Comparison of ENCODE assay signal across 18 cellular contexts in the genomic region with DNA sequence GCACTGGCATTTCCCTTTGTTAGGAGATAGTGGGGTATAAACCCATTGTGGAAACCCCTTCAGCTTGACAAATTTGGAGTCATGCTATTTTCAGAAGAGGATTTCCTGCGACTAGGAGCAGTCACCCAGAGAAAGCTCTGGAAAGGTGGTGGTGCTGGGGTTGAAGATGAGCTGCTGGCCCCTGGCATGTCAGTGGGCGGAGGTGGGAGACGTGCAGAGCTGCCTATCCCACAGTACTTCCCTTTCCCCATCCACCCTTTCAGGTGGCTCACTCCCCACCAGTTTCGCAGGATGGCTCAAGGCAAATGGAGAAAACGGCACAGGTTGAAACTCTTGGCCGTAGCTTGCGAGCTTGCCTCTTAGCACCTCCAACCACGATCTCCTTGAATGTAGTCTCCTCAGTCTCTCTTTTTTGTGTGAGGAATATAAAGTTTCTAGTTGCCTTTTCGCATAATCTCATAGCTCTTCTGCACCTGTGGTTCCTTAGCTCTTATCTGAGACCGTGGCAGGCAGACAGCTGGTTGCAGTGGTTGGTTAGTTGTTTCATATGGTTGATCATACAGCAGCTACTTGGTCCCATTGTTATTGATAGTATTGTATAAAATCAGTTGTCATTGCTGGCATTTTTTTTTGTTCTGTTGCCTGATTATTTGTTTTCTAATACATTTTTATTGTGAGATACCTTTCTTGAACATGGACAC.
DNase-seq lines count a peak whose midpoint lies in the region; ATAC-seq lines count a peak whose summit lies in the region.
"Had no signal": no experiment of that assay in that cellular context is flagged by ENCODE, and none has a peak within 500 bp of the region (broad histone marks: within the 10 kb centered on the region; RNA-seq: fewer than 3 reads in every experiment).

No MANE protein-coding gene starts in this region.

- DNase-seq in stimulated activated naive CD8-positive, alpha-beta T cell treated with anti-CD3 and anti-CD28 coated beads, Interleukin-15, amount 100 ng/mL, for 72 hours, result no peak
- peak; percentile 59 for DNase-seq in OCI-M1 (lab: John Stamatoyannopoulos, UW)
- DNase-seq in central memory CD8-positive, alpha-beta T cell (ENCODE audit: low spot score in 2 of 2), result no peak
- DNase-seq in GM19238 (ENCODE audit: insufficient read length, low spot score), result no peak
- no peak for DNase-seq in activated effector memory CD4-positive, alpha-beta T cell treated with Interleukin-2 at 50 U/mL for 16 hours
- no peak for DNase-seq in germinal center (ENCODE audit: low spot score)
- DNase-seq: Caco-2, H7, IMR-90, MV-4-11, NCI-H1436, NCI-H2029 treated with DMSO at 0.1 percent for 48 hours, NCI-H510A had no signal

- no peak for ATAC-seq in stimulated activated naive CD8-positive, alpha-beta T cell treated with anti-CD3 and anti-CD28 coated beads, Interleukin-15, amount 100 ng/mL, for 72 hours
- no peak for ATAC-seq in central memory CD8-positive, alpha-beta T cell (replicated peaks; ENCODE audit: extremely low read depth, poor library complexity, severe bottlenecking)
- ATAC-seq in GM21381 (IDR thresholded peaks at IDR 0.05; ENCODE audit: unreplicated experiment), result no peak
- ATAC-seq: A549, Panc1, Right ventricle myocardium inferior had no signal

- H3K4me3 Mint-ChIP-seq in stimulated activated naive CD8-positive, alpha-beta T cell treated with anti-CD3 and anti-CD28 coated beads, Interleukin-15, Interleukin-2, amounts not matched to agents 100 ng/mL and 50 ng/mL, for 24 hours, result no peak overlapping the region
- H3K4me3 Mint-ChIP-seq in stimulated activated naive CD8-positive, alpha-beta T cell treated with anti-CD3 and anti-CD28 coated beads, Interleukin-15, amount 100 ng/mL, for 72 hours, result no peak overlapping the region
- no peak overlapping the region for H3K4me3 Mint-ChIP-seq in central memory CD8-positive, alpha-beta T cell

- peaks cover 26% of the 10 kb centered on the region for H3K36me3 Mint-ChIP-seq in stimulated activated naive CD8-positive, alpha-beta T cell treated with anti-CD3 and anti-CD28 coated beads, Interleukin-15, Interleukin-2, amounts not matched to agents 100 ng/mL and 50 ng/mL, for 24 hours (ENCODE audit: low read depth)
- H3K36me3 Mint-ChIP-seq in central memory CD8-positive, alpha-beta T cell (ENCODE audit: insufficient read depth), result peaks cover 5% of the 10 kb centered on the region

- no peaks in the 10 kb centered on the region for H3K27me3 Mint-ChIP-seq in stimulated activated naive CD8-positive, alpha-beta T cell treated with anti-CD3 and anti-CD28 coated beads, Interleukin-15, Interleukin-2, amounts not matched to agents 100 ng/mL and 50 ng/mL, for 24 hours
- H3K27me3 Mint-ChIP-seq in stimulated activated naive CD8-positive, alpha-beta T cell treated with anti-CD3 and anti-CD28 coated beads, Interleukin-15, amount 100 ng/mL, for 72 hours, result no peaks in the 10 kb centered on the region
- no peaks in the 10 kb centered on the region for H3K27me3 Mint-ChIP-seq in central memory CD8-positive, alpha-beta T cell

- H3K4me1 Mint-ChIP-seq in stimulated activated naive CD8-positive, alpha-beta T cell treated with anti-CD3 and anti-CD28 coated beads, Interleukin-15, Interleukin-2, amounts not matched to agents 100 ng/mL and 50 ng/mL, for 24 hours (ENCODE audit: low read depth), result peaks cover 47% of the 10 kb centered on the region
- H3K4me1 Mint-ChIP-seq in stimulated activated naive CD8-positive, alpha-beta T cell treated with anti-CD3 and anti-CD28 coated beads, Interleukin-15, amount 100 ng/mL, for 72 hours, result peaks cover 30% of the 10 kb centered on the region
- peaks cover 32% of the 10 kb centered on the region for H3K4me1 Mint-ChIP-seq in central memory CD8-positive, alpha-beta T cell

- H3K9me3 Mint-ChIP-seq in stimulated activated naive CD8-positive, alpha-beta T cell treated with anti-CD3 and anti-CD28 coated beads, Interleukin-15, Interleukin-2, amounts not matched to agents 100 ng/mL and 50 ng/mL, for 24 hours, result no peaks in the 10 kb centered on the region
- no peaks in the 10 kb centered on the region for H3K9me3 Mint-ChIP-seq in stimulated activated naive CD8-positive, alpha-beta T cell treated with anti-CD3 and anti-CD28 coated beads, Interleukin-15, amount 100 ng/mL, for 72 hours
- no peaks in the 10 kb centered on the region for H3K9me3 Mint-ChIP-seq in central memory CD8-positive, alpha-beta T cell

- peak overlapping the region; percentile 19 for H3K27ac Mint-ChIP-seq in stimulated activated naive CD8-positive, alpha-beta T cell treated with anti-CD3 and anti-CD28 coated beads, Interleukin-15, Interleukin-2, amounts not matched to agents 100 ng/mL and 50 ng/mL, for 24 hours
- no peak overlapping the region for H3K27ac Mint-ChIP-seq in stimulated activated naive CD8-positive, alpha-beta T cell treated with anti-CD3 and anti-CD28 coated beads, Interleukin-15, amount 100 ng/mL, for 72 hours
- peak overlapping the region; percentile 19 for H3K27ac Mint-ChIP-seq in central memory CD8-positive, alpha-beta T cell (ENCODE audit: low read depth)

Comparison
In these comparisons a context has a peak if more than half of its experiments do, and no peak if none do; other contexts are left out.
1. H3K27ac Mint-ChIP-seq: peak in stimulated activated naive CD8-positive, alpha-beta T cell treated with anti-CD3 and anti-CD28 coated beads, Interleukin-15, Interleukin-2, amounts not matched to agents 100 ng/mL and 50 ng/mL, for 24 hours (single experiment) and central memory CD8-positive, alpha-beta T cell (single experiment); none in stimulated activated naive CD8-positive, alpha-beta T cell treated with anti-CD3 and anti-CD28 coated beads, Interleukin-15, amount 100 ng/mL, for 72 hours (0 of 2).